Comparison of ENCODE assay signal across 19 cellular contexts in genomic region chrX:108167211-108167872, GRCh38.
A peak's percentile ranks its signal among the peaks of the same experiment; 100 is the strongest.
DNase-seq lines count a peak whose midpoint lies in the region; ATAC-seq and TF ChIP-seq lines count a peak whose summit lies in the region.
"Had no signal": no experiment of that assay in that cellular context is flagged by ENCODE, and none has a peak within 500 bp of the region (broad histone marks: within the 10 kb centered on the region; RNA-seq: fewer than 3 reads in every experiment).

No MANE protein-coding gene starts in this region.

- no peak overlapping the region for H3K27ac ChIP-seq in foreskin keratinocyte
- H3K27ac ChIP-seq: BLaER1 treated with 17β-estradiol and CSF1 and Interleukin-3, amounts not matched to agents 10 nM and 100 nM; left ventricle myocardium inferior had no signal

- no peak for TF ChIP-seq CTCF in foreskin keratinocyte (conservative IDR thresholded peaks at IDR 0.05)

- no peaks in the 10 kb centered on the region for H3K4me1 ChIP-seq in foreskin keratinocyte
- H3K4me1 ChIP-seq: BLaER1 treated with 17β-estradiol and CSF1 and Interleukin-3, amounts not matched to agents 10 nM and 100 nM; left ventricle myocardium inferior had no signal

- DNase-seq in Daoy (ENCODE audit: low read depth) = peak; percentile 71
- peak; percentile 34 for DNase-seq in HS-27A (ENCODE audit: low read depth)
- DNase-seq in amniotic stem cell (lab: John Stamatoyannopoulos, UW) = peak; percentile 1
- DNase-seq in foreskin keratinocyte = peak in 1 of 2 donors; percentile 35
- DNase-seq in DMS153 treated with DMSO at 0.1 percent for 48 hours (lab: John Stamatoyannopoulos, UW; ENCODE audit: unreplicated experiment) = no peak
- no peak for DNase-seq in AML-193 (lab: John Stamatoyannopoulos, UW)
- DNase-seq in DMS79 (lab: John Stamatoyannopoulos, UW) = no peak
- DNase-seq: activated CD4-positive, CD25-positive, alpha-beta regulatory T cell; activated T-cell treated with anti-CD3 and anti-CD28 coated beads for 4 hours; left ventricle myocardium inferior; naive B cell; NCI-H2029; NCI-H774; posterior cingulate gyrus; stimulated activated naive CD8-positive, alpha-beta T cell treated with anti-CD3 and anti-CD28 coated beads, Interleukin-15, amount 100 ng/mL, for 72 hours had no signal

- H3K27me3 ChIP-seq in foreskin keratinocyte = no peaks in the 10 kb centered on the region

- ATAC-seq in foreskin keratinocyte (peak; percentile 67), GM18868 (IDR thresholded peaks at IDR 0.05; ENCODE audit: unreplicated experiment) (no peak)
- ATAC-seq: esophagus mucosa; Right ventricle myocardium inferior; stimulated activated naive CD8-positive, alpha-beta T cell treated with anti-CD3 and anti-CD28 coated beads, Interleukin-15, amount 100 ng/mL, for 72 hours had no signal

Comparison
In these comparisons a context has a peak if more than half of its experiments do, and no peak if none do; other contexts are left out.
1. DNase-seq: peak in Daoy (single experiment), HS-27A (single experiment) and amniotic stem cell (single experiment); none in DMS153 treated with DMSO at 0.1 percent for 48 hours (single experiment), AML-193 (0 of 2) and DMS79 (single experiment).